In genomic region chr10:96334888-96335526, GRCh38 we compare ENCODE assay signal across 7 cellular contexts. TPM values are rescaled to one million over a fixed set of nuclear protein-coding genes. Genes with fewer than 3 reads are reported as not detected.
A peak's percentile ranks its signal among the peaks of the same experiment; 100 is the strongest.
DNase-seq lines count a peak whose midpoint lies in the region; ATAC-seq and TF ChIP-seq lines count a peak whose summit lies in the region.

No MANE protein-coding gene starts in this region.

- no peak overlapping the region for H2BK120ac ChIP-seq in IMR-90 (ENCODE audit: low read depth, low read length)

- no peaks in the 10 kb centered on the region for H4K20me1 ChIP-seq in IMR-90 (ENCODE audit: insufficient read depth, low read length)

- H2AFZ ChIP-seq in IMR-90 (replicated peaks; ENCODE audit: low read length, poor library complexity), result no peak overlapping the region

- no peak overlapping the region for H2AK5ac ChIP-seq in IMR-90 (ENCODE audit: low read depth, low read length)

- dilution Hi-C loops in IMR-90 (cut with HindIII; ENCODE audit: low sequenced_read_pairs, unreplicated experiment), result no loop called here

- TF ChIP-seq CTCF in IMR-90 (conservative IDR thresholded peaks at IDR 0.05; ENCODE audit: low read depth, low read length) (peak; percentile 73), adrenal gland (IDR thresholded peaks at IDR 0.05) (peak; percentile 39 to 71 (median 49)), tibial artery (IDR thresholded peaks at IDR 0.05) (peak; percentile 44 to 63)

- no peak overlapping the region for H3K56ac ChIP-seq in IMR-90 (ENCODE audit: extremely low read depth, insufficient read depth, low read length)

- no peak overlapping the region for H2AK9ac ChIP-seq in IMR-90 (replicated peaks; ENCODE audit: low read depth, low read length, poor library complexity)

- intact Hi-C loops in IMR-90 (cut with micrococcal nuclease) (loop anchor here (1.0 kb wide), 1 partner anchor 178 kb away; the partner anchor contains the start of gene TLL2), adrenal gland (cut with DNase I) (no loop called here), tibial artery (cut with DNase I; ENCODE audit: low total_unique reads) (no loop called here)

- H3K4ac ChIP-seq in IMR-90 (ENCODE audit: low read depth, low read length), result no peak overlapping the region

- ATAC-seq in IMR-90 (ENCODE audit: low read depth) (peak; percentile 87), GM18909 (IDR thresholded peaks at IDR 0.05; ENCODE audit: poor library complexity, unreplicated experiment) (no peak), HG03159 (IDR thresholded peaks at IDR 0.05; ENCODE audit: unreplicated experiment) (no peak)

- no peak overlapping the region for H2BK5ac ChIP-seq in IMR-90 (ENCODE audit: low read depth, low read length, poor library complexity, severe bottlenecking)

- H4K91ac ChIP-seq in IMR-90 (ENCODE audit: insufficient read depth, low read depth, low read length), result no peak overlapping the region

- H3K4me1 ChIP-seq in IMR-90 (ENCODE audit: control insufficient read depth, insufficient read depth, low read length) (no peaks in the 10 kb centered on the region), adrenal gland (replicated peaks in 1 of 2) (no peaks in the 10 kb centered on the region), tibial artery (no peaks in the 10 kb centered on the region)

- no peak overlapping the region for H3K23ac ChIP-seq in IMR-90 (ENCODE audit: low read depth, low read length)

- no peak overlapping the region for H3K9ac ChIP-seq in IMR-90 (ENCODE audit: low read depth, low read length)

- peak; percentile 50 for TF ChIP-seq RAD21 in IMR-90 (IDR thresholded peaks at IDR 0.05; ENCODE audit: low read length)

- no peaks in the 10 kb centered on the region for H3K36me3 ChIP-seq in IMR-90 (ENCODE audit: control insufficient read depth, insufficient read depth, low read length)
- no peaks in the 10 kb centered on the region for H3K36me3 ChIP-seq in adrenal gland (replicated peaks in 1 of 2)
- H3K36me3 ChIP-seq in tibial artery, result no peaks in the 10 kb centered on the region

- no peak overlapping the region for H3K27ac ChIP-seq in IMR-90 (ENCODE audit: insufficient read depth, low read length)
- no peak overlapping the region for H3K27ac ChIP-seq in adrenal gland
- no peak overlapping the region for H3K27ac ChIP-seq in tibial artery

- POLR2A ChIA-PET in IMR-90 (lab: Charles Lee; ENCODE audit: unreplicated experiment), result no interaction called here

- no peaks in the 10 kb centered on the region; the same call in none of the 2 replicates for H3K27me3 ChIP-seq in IMR-90 (ENCODE audit: control insufficient read depth, insufficient read depth, low read length)
- H3K27me3 ChIP-seq in adrenal gland, result peaks cover 11% of the 10 kb centered on the region
- H3K27me3 ChIP-seq in tibial artery, result peaks cover 0 to 17% of the 10 kb centered on the region in 2 donors

- in situ Hi-C loops in IMR-90 (cut with MboI; ENCODE audit: low sequenced_read_pairs), result no loop called here

- H3K9me1 ChIP-seq in IMR-90 (ENCODE audit: insufficient read depth, low read length), result no peaks in the 10 kb centered on the region

- no peak overlapping the region for H2BK15ac ChIP-seq in IMR-90 (ENCODE audit: low read depth, low read length)

- CTCF ChIA-PET in IMR-90 (lab: Yijun Ruan, JAX), result interaction anchor here (0.6 to 1.9 kb wide), 5 partner anchors 13 to 465 kb away, joined by 3 to 6 read pairs (median 4); no protein-coding TSS in a partner anchor

- TF ChIP-seq POLR2A in IMR-90 (IDR thresholded peaks at IDR 0.05; ENCODE audit: low read depth, low read length) (no peak), adrenal gland (IDR thresholded peaks at IDR 0.05) (no peak)

- H3K4me3 ChIP-seq in IMR-90 (ENCODE audit: insufficient read depth, low read depth, low read length), result no peak overlapping the region
- no peak overlapping the region for H3K4me3 ChIP-seq in adrenal gland
- no peak overlapping the region for H3K4me3 ChIP-seq in tibial artery

- WGBS in IMR-90 (ENCODE audit: extremely low coverage in 2 of 2, insufficient read length in 1 of 2), 2 experiments, result 38% methylated on average over 1 of the region's 4 CpGs; no CpG with 5 or more reads in 1 of the 2 experiments
- WGBS in adrenal gland, 4 donors, result 41 to 45% (median 43%) methylated on average over 4 of the region's 4 CpGs

- no peak overlapping the region for H3K18ac ChIP-seq in IMR-90 (ENCODE audit: low read depth, low read length)

- no peak overlapping the region for H3K14ac ChIP-seq in IMR-90 (replicated peaks; ENCODE audit: low read depth, low read length)

- no TSS peak for BruUV-seq in IMR-90 (replicated peaks; lab: Mats Ljungman, UMichigan)

- no peak overlapping the region for H4K8ac ChIP-seq in IMR-90 (ENCODE audit: low read depth in 2 of 2, low read length in 2 of 2)

- H3K9me3 ChIP-seq in IMR-90 (ENCODE audit: control insufficient read depth, insufficient read depth, low read length) (no peaks in the 10 kb centered on the region), adrenal gland (replicated peaks in 1 of 3) (no peaks in the 10 kb centered on the region), tibial artery (no peaks in the 10 kb centered on the region)

- DNase-seq in ELF-1 (ENCODE audit: low read depth, low spot score), result peak; percentile 67
- peak; percentile 41 for DNase-seq in IMR-90
- DNase-seq in adrenal gland, result peak in 5 of 7 donors; percentile 16 to 34 (median 19)
- DNase-seq in hippocampal formation (lab: John Stamatoyannopoulos, UW), result peak; percentile 34 to 74
- DNase-seq in tibial artery, result no peak

- no peak overlapping the region for H2BK20ac ChIP-seq in IMR-90 (ENCODE audit: low read depth, low read length)

- no peak overlapping the region for H4K5ac ChIP-seq in IMR-90 (ENCODE audit: low read depth, low read length)

- H3K4me2 ChIP-seq in IMR-90 (ENCODE audit: low read depth, low read length), result no peak overlapping the region

- no peaks in the 10 kb centered on the region for H3K79me1 ChIP-seq in IMR-90 (ENCODE audit: low read depth in 1 of 2, low read length in 2 of 2)

TF ChIP-seq in IMR-90, 13 proteins besides CTCF, POLR2A, EP300 and RAD21:
- TF ChIP-seq MAZ (IDR thresholded peaks at IDR 0.05; ENCODE audit: borderline replicate concordance, low read depth, low read length) (no peak), SMC3 (IDR thresholded peaks at IDR 0.05; ENCODE audit: low read depth, low read length) (peak; percentile 22; the same call in 1 of the 2 replicates)

RNA-seq across cellular contexts. Expression of gene OPALIN, which starts 23.8 kb away (rescaled TPM):
- total RNA-seq in IMR-90 (2012; rRNA removed) (not detected in 2 replicates), adrenal gland (not detected)
- polyA plus RNA-seq in IMR-90 (2012; rRNA removed) (not detected in 2 replicates), adrenal gland (not detected)
- polyA plus RNA-seq in IMR-90 (2012; cell fraction: cytosol; rRNA removed), result not detected in 2 replicates
- not detected in 2 replicates for polyA plus RNA-seq in IMR-90 (2012; cell fraction: nucleus; rRNA removed; ENCODE audit: low replicate concordance)

RNA-seq across cellular contexts. Expression of gene DNTT, which starts 30.8 kb away (rescaled TPM):
- total RNA-seq in IMR-90 (2012; rRNA removed), result not detected in 2 replicates
- not detected in 2 replicates for polyA plus RNA-seq in IMR-90 (2012; rRNA removed)
- polyA plus RNA-seq in IMR-90 (2012; cell fraction: cytosol; rRNA removed), result not detected in 2 replicates
- not detected in 2 replicates for polyA plus RNA-seq in IMR-90 (2012; cell fraction: nucleus; rRNA removed; ENCODE audit: low replicate concordance)
- not detected for total RNA-seq in adrenal gland
- not detected for polyA plus RNA-seq in adrenal gland

Comparison
In these comparisons a context has a peak if more than half of its experiments do, and no peak if none do; other contexts are left out.
1. DNase-seq: peak in ELF-1 (single experiment), IMR-90 (single experiment), adrenal gland (5 of 7) and hippocampal formation (2 of 2); none in tibial artery (0 of 2).
2. Peak in every context shown above with its lines, with median percentiles within 50 percentile points of each other: CTCF ChIP-seq.